13 cellular contexts compared by ENCODE assay signal in genomic region chr5:112668016-112668415, GRCh38.
"Had no signal": no experiment of that assay in that cellular context is flagged by ENCODE, and none has a peak within 500 bp of the region (broad histone marks: within the 10 kb centered on the region; RNA-seq: fewer than 3 reads in every experiment).

No MANE protein-coding gene starts in this region.

- ATAC-seq: activated CD4-positive, CD25-positive, alpha-beta regulatory T cell treated with anti-CD3 and anti-CD28 coated beads, Interleukin-2, amount 50 U/mL, for 24 hours; esophagus mucosa; left ventricle myocardium superior; stimulated activated effector memory CD8-positive, alpha-beta T cell treated with anti-CD3 and anti-CD28 coated beads, Interleukin-12 subunit alpha, Interleukin-12 subunit beta, amount 100 ng/mL, for 72 hours had no signal

- H3K9me3 ChIP-seq: colonic mucosa had no signal

- H3K27ac ChIP-seq: colonic mucosa had no signal

- DNase-seq: activated naive CD4-positive, alpha-beta T cell treated with Interleukin-2 at 50 U/mL for 16 hours; colonic mucosa; foreskin melanocyte; left ventricle myocardium superior; nucleus accumbens; posterior cingulate gyrus; retina; T-helper 9 cell had no signal

- FAIRE-seq: endometrium, urothelium cell line had no signal

- H3K4me1 ChIP-seq: colonic mucosa had no signal

- H3K36me3 ChIP-seq: colonic mucosa had no signal

- H3K27me3 ChIP-seq: colonic mucosa had no signal

- H3K4me3 ChIP-seq: colonic mucosa had no signal
